ENCODE assay signal across 8 cellular contexts in the genomic region with DNA sequence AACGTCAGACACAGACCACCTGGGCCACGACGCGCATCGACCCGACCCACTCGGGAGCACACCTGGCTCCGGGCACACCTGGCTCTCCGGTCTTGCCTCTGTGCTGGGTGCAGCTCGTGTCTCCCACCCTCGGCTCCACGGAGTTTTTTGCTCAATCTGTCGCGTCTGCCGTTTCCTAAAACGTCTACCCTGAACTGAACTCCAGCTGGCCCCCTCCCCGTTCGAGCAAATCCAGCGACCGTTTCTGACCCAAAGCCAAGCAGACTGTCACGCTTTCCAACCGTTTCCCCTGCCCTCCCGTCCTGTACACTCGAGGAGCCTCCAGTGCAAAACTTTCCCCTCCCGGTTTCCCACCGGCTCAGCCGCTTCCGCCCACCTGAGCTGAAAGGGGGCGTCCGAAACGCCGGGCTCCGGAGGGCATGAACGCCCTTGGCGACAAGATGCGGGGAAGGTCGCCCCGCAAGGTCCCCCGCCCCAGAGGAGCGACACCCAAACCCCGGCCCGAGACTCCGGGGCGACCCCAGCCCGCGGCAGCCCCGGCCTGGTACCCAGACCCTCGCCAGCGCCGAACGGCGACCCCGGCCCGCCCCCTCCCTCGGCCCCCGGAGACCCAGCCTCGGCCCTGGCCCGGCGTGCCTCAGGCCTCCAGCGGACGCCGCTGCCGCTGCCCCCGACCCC. TPM values are rescaled to one million over a fixed set of nuclear protein-coding genes. Genes with fewer than 3 reads are reported as not detected.
DNase-seq lines count a peak whose midpoint lies in the region; ATAC-seq and TF ChIP-seq lines count a peak whose summit lies in the region.

No MANE protein-coding gene starts in this region.

- TF ChIP-seq CTCF in AG09309 (IDR thresholded peaks at IDR 0.05; ENCODE audit: control insufficient read depth, insufficient read depth, low read depth, low read length, missing control alignments) (no peak), hepatocyte (IDR thresholded peaks at IDR 0.05; ENCODE audit: poor library complexity) (no peak), gastrocnemius medialis (IDR thresholded peaks at IDR 0.05 in 4 of 5, conservative IDR thresholded peaks at IDR 0.05 in 1 of 5) (no peak)

- H3K4me3 ChIP-seq in AG09309 (ENCODE audit: control insufficient read depth, low read depth, low read length) (peak overlapping the region; percentile 59), hepatocyte (peak overlapping the region; percentile 88), gastrocnemius medialis (peak overlapping the region; percentile 70 to 98 (median 84))

- H3K79me2 ChIP-seq in hepatocyte: peaks cover 41% of the 10 kb centered on the region

- H3K36me3 Mint-ChIP-seq in activated naive CD4-positive, alpha-beta T cell treated with anti-CD3 and anti-CD28 coated beads, Interleukin-2, amount 50 U/mL, for 72 hours: peaks cover 0 to 7% of the 10 kb centered on the region in 2 donors

- intact Hi-C loops in gastrocnemius medialis (cut with DNase I; ENCODE audit: low total_unique reads): loop anchor here (2.0 to 5.0 kb wide), 2 partner anchors 95 to 111 kb away; no protein-coding TSS in a partner anchor

- H3K9me3 Mint-ChIP-seq in activated naive CD4-positive, alpha-beta T cell treated with anti-CD3 and anti-CD28 coated beads, Interleukin-2, amount 50 U/mL, for 72 hours: no peaks in the 10 kb centered on the region

- H3K9me3 ChIP-seq in hepatocyte (ENCODE audit: low read depth) (no peaks in the 10 kb centered on the region), gastrocnemius medialis (no peaks in the 10 kb centered on the region)

- peak overlapping the region; percentile 77 for H2AFZ ChIP-seq in hepatocyte

- in situ Hi-C loops in gastrocnemius medialis (cut with MboI; ENCODE audit: low sequenced_read_pairs in 4 of 4): loop anchor here in 1 of 4 donors (10.0 kb wide), 1 partner anchor 53 kb away; no protein-coding TSS in a partner anchor

- peaks cover 10% of the 10 kb centered on the region for H4K20me1 ChIP-seq in hepatocyte (ENCODE audit: insufficient read depth, poor library complexity, severe bottlenecking)

- no peak overlapping the region for H3K27ac Mint-ChIP-seq in activated naive CD4-positive, alpha-beta T cell treated with anti-CD3 and anti-CD28 coated beads, Interleukin-2, amount 50 U/mL, for 72 hours

- peak; percentile 11 to 25 for ATAC-seq in activated naive CD4-positive, alpha-beta T cell treated with anti-CD3 and anti-CD28 coated beads, Interleukin-2, amount 50 U/mL, for 72 hours
- peak; percentile 32 to 48 for ATAC-seq in gastrocnemius medialis

- no peak for DNase-seq in AG09309 (ENCODE audit: low read depth)
- DNase-seq in GM19238 (ENCODE audit: insufficient read length, low spot score): peak; percentile 24
- peak; percentile 57 for DNase-seq in NAMALWA (ENCODE audit: low spot score)
- peak in 1 of 2 donors; percentile 22 for DNase-seq in activated naive CD4-positive, alpha-beta T cell treated with anti-CD3 and anti-CD28 coated beads, Interleukin-2, amount 50 U/mL, for 72 hours (ENCODE audit: low spot score in 2 of 2)
- DNase-seq in hepatocyte (ENCODE audit: low spot score): peak; percentile 19
- no peak for DNase-seq in gastrocnemius medialis
- DNase-seq in inferior parietal cortex (ENCODE audit: extremely low spot score): no peak
- no peak for DNase-seq in cortex of kidney (lab: John Stamatoyannopoulos, UW)

- peak overlapping the region; percentile 99 for H3K4me2 ChIP-seq in hepatocyte

- H3K36me3 ChIP-seq in hepatocyte (replicated peaks; ENCODE audit: insufficient read depth, low read depth): no peaks in the 10 kb centered on the region
- no peaks in the 10 kb centered on the region for H3K36me3 ChIP-seq in gastrocnemius medialis

- no peak overlapping the region for H3K27ac ChIP-seq in hepatocyte
- peak overlapping the region; percentile 77 to 92 (median 80) for H3K27ac ChIP-seq in gastrocnemius medialis

- H3K27me3 ChIP-seq in hepatocyte: no peaks in the 10 kb centered on the region
- H3K27me3 ChIP-seq in gastrocnemius medialis: no peaks in the 10 kb centered on the region

- no peak for TF ChIP-seq POLR2A in gastrocnemius medialis (IDR thresholded peaks at IDR 0.05)

- WGBS in hepatocyte (ENCODE audit: low lambda C conversion rate, missing lambda C conversion rate): under 1% methylated on average over 36 of the region's 64 CpGs

- H3K4me1 ChIP-seq in hepatocyte (ENCODE audit: insufficient read depth): peaks cover 14% of the 10 kb centered on the region
- H3K4me1 ChIP-seq in gastrocnemius medialis: peaks cover 24 to 44% of the 10 kb centered on the region in 2 donors

- H3K9me2 ChIP-seq in hepatocyte (replicated peaks; ENCODE audit: insufficient read depth): no peaks in the 10 kb centered on the region

RNA-seq across cellular contexts. Expression of a gene that starts 0.6 kb away (rescaled TPM):
- 1 to 10 TPM; 1.2 to 2.4 TPM for total RNA-seq in activated naive CD4-positive, alpha-beta T cell treated with anti-CD3 and anti-CD28 coated beads, Interleukin-2, amount 50 U/mL, for 72 hours
- 15.7 and 20.8 TPM in 2 replicates for total RNA-seq in hepatocyte
- 11.9 and 13.2 TPM in 2 replicates for polyA plus RNA-seq in hepatocyte
- 10 to 100 TPM; 14.3 to 20.2 (median 16.7) TPM for total RNA-seq in gastrocnemius medialis

Comparison
In these comparisons a context has a peak if more than half of its experiments do, and no peak if none do; other contexts are left out.
1. DNase-seq: peak in GM19238 (single experiment), NAMALWA (single experiment) and hepatocyte (single experiment); none in AG09309 (single experiment), gastrocnemius medialis (0 of 2), inferior parietal cortex (single experiment) and cortex of kidney (single experiment).
2. Peak in every context shown above with its lines, with median percentiles within 50 percentile points of each other: H3K4me3 ChIP-seq.